Comparison of ENCODE assay signal across 9 cellular contexts in the genomic region with DNA sequence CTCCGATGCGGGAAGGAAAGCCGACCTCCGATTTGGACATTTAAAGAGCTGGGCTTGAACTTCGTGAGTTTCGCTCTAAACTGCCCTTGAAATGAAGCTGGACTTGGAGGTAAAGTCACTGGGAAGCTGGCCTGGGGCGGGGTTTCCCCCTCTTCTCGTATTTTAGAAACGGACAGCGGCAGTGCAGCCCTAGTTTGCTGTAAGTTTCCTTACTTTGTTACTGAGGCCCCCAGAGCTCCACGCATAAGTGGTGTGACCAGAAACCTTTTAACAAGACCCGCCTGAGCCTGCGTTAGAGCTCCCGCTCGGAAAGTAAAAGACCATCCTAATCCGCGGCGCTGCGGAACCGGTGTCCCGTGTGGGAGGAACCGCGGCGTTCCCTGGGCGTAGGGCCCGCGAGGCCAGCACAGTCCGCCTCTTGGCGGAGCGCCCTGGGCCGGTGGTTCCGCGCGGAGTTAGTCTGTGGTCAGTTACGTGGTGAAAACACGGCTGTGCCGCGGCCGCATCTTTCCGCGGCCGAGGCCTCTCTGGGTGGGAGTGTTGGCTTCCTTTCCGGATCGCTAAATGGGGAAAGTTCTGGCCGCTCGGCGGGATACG.
A peak's percentile ranks its signal among the peaks of the same experiment; 100 is the strongest.
DNase-seq lines count a peak whose midpoint lies in the region; ATAC-seq lines count a peak whose summit lies in the region.
"Had no signal": no experiment of that assay in that cellular context is flagged by ENCODE, and none has a peak within 500 bp of the region (broad histone marks: within the 10 kb centered on the region; RNA-seq: fewer than 3 reads in every experiment).

No MANE protein-coding gene starts in this region.

- ATAC-seq in GM19328 (IDR thresholded peaks at IDR 0.05; ENCODE audit: unreplicated experiment) = no peak

- H3K4me3 ChIP-seq in neuron (ENCODE audit: low read length) = peak overlapping the region; percentile 71

- peak overlapping the region; percentile 86 for H3K4me3 Mint-ChIP-seq in activated naive CD8-positive, alpha-beta T cell

- no peaks in the 10 kb centered on the region for H3K9me3 Mint-ChIP-seq in activated naive CD8-positive, alpha-beta T cell (ENCODE audit: low read depth)

- peak overlapping the region; percentile 71 for H2AFZ ChIP-seq in neuron (ENCODE audit: low read depth, low read length)

- DNase-seq in NCI-H2081 (lab: John Stamatoyannopoulos, UW) (peak; percentile 61 to 76), NCI-H2081 treated with DMSO at 0.1 percent for 48 hours (lab: John Stamatoyannopoulos, UW) (no peak), NCI-H2227 treated with DMSO at 0.1 percent for 48 hours (lab: John Stamatoyannopoulos, UW) (peak; percentile 10), glomerular visceral epithelial cell (ENCODE audit: extremely low spot score) (peak; percentile 58), iPS-NIHi7 (ENCODE audit: extremely low spot score) (no peak)
- DNase-seq: DND-41 had no signal

- H3K9me3 ChIP-seq in neuron (ENCODE audit: low read length) = no peaks in the 10 kb centered on the region

- H3K4me1 ChIP-seq in neuron (ENCODE audit: insufficient read depth, low read length) = peaks cover 24% of the 10 kb centered on the region

- H3K36me3 Mint-ChIP-seq in activated naive CD8-positive, alpha-beta T cell = peaks cover 15% of the 10 kb centered on the region

- H3K36me3 ChIP-seq in neuron (ENCODE audit: insufficient read depth, low read length) = peaks cover 5% of the 10 kb centered on the region

- no peaks in the 10 kb centered on the region for H3K27me3 ChIP-seq in neuron (ENCODE audit: insufficient read depth, low read length)

- peaks cover 25% of the 10 kb centered on the region for H3K4me1 Mint-ChIP-seq in activated naive CD8-positive, alpha-beta T cell (ENCODE audit: low read depth)

- H3K27me3 Mint-ChIP-seq in activated naive CD8-positive, alpha-beta T cell = peaks cover 3% of the 10 kb centered on the region

- no peak overlapping the region for H3K27ac Mint-ChIP-seq in activated naive CD8-positive, alpha-beta T cell

Comparison
In these comparisons a context has a peak if more than half of its experiments do, and no peak if none do; other contexts are left out.
1. DNase-seq: peak in NCI-H2081 (2 of 2), NCI-H2227 treated with DMSO at 0.1 percent for 48 hours (single experiment) and glomerular visceral epithelial cell (single experiment); none in NCI-H2081 treated with DMSO at 0.1 percent for 48 hours (single experiment) and iPS-NIHi7 (single experiment).